Comparison of ENCODE assay signal across 8 cellular contexts in genomic region chr4:75630932-75631320, GRCh38. TPM values are rescaled to one million over a fixed set of nuclear protein-coding genes. Genes with fewer than 3 reads are reported as not detected.
A peak's percentile ranks its signal among the peaks of the same experiment; 100 is the strongest.
DNase-seq lines count a peak whose midpoint lies in the region; ATAC-seq and TF ChIP-seq lines count a peak whose summit lies in the region.

No MANE protein-coding gene starts in this region.

- POLR2A ChIA-PET in CD8-positive, alpha-beta T cell (lab: Charles Lee): interaction anchor here (0.6 to 1.9 kb wide), 5 partner anchors 8 to 134 kb away, joined by 3 to 13 read pairs (median 4); partner anchors contain the start of gene USO1

- H3K4me1 Mint-ChIP-seq in CD8-positive, alpha-beta T cell (ENCODE audit: low read depth): peaks cover 15% of the 10 kb centered on the region
- peaks cover 17% of the 10 kb centered on the region for H3K4me1 Mint-ChIP-seq in osteocyte (ENCODE audit: unreplicated experiment)

- peaks cover 6% of the 10 kb centered on the region for H3K4me1 ChIP-seq in CD8-positive, alpha-beta T cell (ENCODE audit: insufficient read depth, low read length)

- CTCF ChIA-PET in CD8-positive, alpha-beta T cell (lab: Charles Lee): no interaction called here

- H3K9me3 ChIP-seq in CD8-positive, alpha-beta T cell (ENCODE audit: low read length): no peaks in the 10 kb centered on the region

- no peaks in the 10 kb centered on the region for H3K36me3 ChIP-seq in CD8-positive, alpha-beta T cell (ENCODE audit: insufficient read depth, low read length)

- intact Hi-C loops in CD8-positive, alpha-beta T cell (cut with DNase I, micrococcal nuclease): loop anchor here (1.0 to 10.0 kb wide), 8 partner anchors 17 to 1524 kb away; partner anchors contain the start of genes RCHY1 (in 2 of the 2), THAP6 (in 2 of the 2), USO1 (in 2 of the 2) and CCNG2 (in 1 of the 2)

- TF ChIP-seq CTCF in CD8-positive, alpha-beta T cell (IDR thresholded peaks at IDR 0.05): no peak
- TF ChIP-seq CTCF in VCaP (conservative IDR thresholded peaks at IDR 0.05) (no peak), fibroblast of villous mesenchyme (IDR thresholded peaks at IDR 0.05; ENCODE audit: insufficient read depth, low read depth, low read length) (no peak), osteocyte (IDR thresholded peaks at IDR 0.05) (no peak)

- no peaks in the 10 kb centered on the region for H3K27me3 ChIP-seq in CD8-positive, alpha-beta T cell (ENCODE audit: insufficient read depth, low read length)

- peak overlapping the region; percentile 82 for H3K4me3 ChIP-seq in CD8-positive, alpha-beta T cell (ENCODE audit: low read depth, low read length)
- H3K4me3 ChIP-seq in fibroblast of villous mesenchyme (ENCODE audit: low read depth, low read length): peak overlapping the region; percentile 73

- H3K27me3 Mint-ChIP-seq in CD8-positive, alpha-beta T cell (ENCODE audit: low read depth): no peaks in the 10 kb centered on the region
- H3K27me3 Mint-ChIP-seq in osteocyte (ENCODE audit: unreplicated experiment): no peaks in the 10 kb centered on the region

- DNase-seq in CD8-positive, alpha-beta T cell: no peak
- DNase-seq in fibroblast of villous mesenchyme (ENCODE audit: low read depth) (no peak), osteocyte (ENCODE audit: extremely low spot score, unreplicated experiment) (no peak), kidney glomerular epithelial cell (lab: John Stamatoyannopoulos, UW) (no peak), COLO668 (lab: John Stamatoyannopoulos, UW; ENCODE audit: unreplicated experiment) (no peak), NCI-H526 treated with DMSO at 0.1 percent for 48 hours (lab: John Stamatoyannopoulos, UW) (no peak), NCI-H2029 (lab: John Stamatoyannopoulos, UW) (no peak)

- no peaks in the 10 kb centered on the region for H3K36me3 Mint-ChIP-seq in CD8-positive, alpha-beta T cell
- no peaks in the 10 kb centered on the region for H3K36me3 Mint-ChIP-seq in osteocyte (ENCODE audit: unreplicated experiment)

- H3K27ac Mint-ChIP-seq in CD8-positive, alpha-beta T cell: peak overlapping the region; percentile 84
- peak overlapping the region; percentile 69 for H3K27ac Mint-ChIP-seq in osteocyte (ENCODE audit: unreplicated experiment)

- H3K9me3 Mint-ChIP-seq in CD8-positive, alpha-beta T cell: no peaks in the 10 kb centered on the region
- no peaks in the 10 kb centered on the region for H3K9me3 Mint-ChIP-seq in osteocyte (ENCODE audit: unreplicated experiment)

- H3K4me3 Mint-ChIP-seq in CD8-positive, alpha-beta T cell: peak overlapping the region; percentile 91
- H3K4me3 Mint-ChIP-seq in osteocyte (ENCODE audit: unreplicated experiment): peak overlapping the region; percentile 82

- H3K27ac ChIP-seq in CD8-positive, alpha-beta T cell (ENCODE audit: low read depth, low read length): peak overlapping the region; percentile 56
- H3K27ac ChIP-seq in VCaP: peak overlapping the region; percentile 55

- ATAC-seq in CD8-positive, alpha-beta T cell: no peak

RNA-seq across cellular contexts. Expression of gene CDKL2, which starts 0.6 kb away (rescaled TPM):
- 1 to 10 TPM in 1 of 2 experiments, under 1 TPM in 1; 0.89 to 1.4 TPM for total RNA-seq in CD8-positive, alpha-beta T cell
- total RNA-seq in fibroblast of villous mesenchyme (0.32 and 1.3 TPM in 2 replicates), osteocyte (2.3 and 5.0 TPM in 2 replicates)

RNA-seq across cellular contexts. Expression of gene G3BP2, which starts 42.3 kb away (rescaled TPM):
- total RNA-seq in CD8-positive, alpha-beta T cell: 100 to 1,000 TPM; 410 TPM
- total RNA-seq in fibroblast of villous mesenchyme (139 and 209 TPM in 2 replicates), osteocyte (138 and 141 TPM in 2 replicates)
